In the genomic region with DNA sequence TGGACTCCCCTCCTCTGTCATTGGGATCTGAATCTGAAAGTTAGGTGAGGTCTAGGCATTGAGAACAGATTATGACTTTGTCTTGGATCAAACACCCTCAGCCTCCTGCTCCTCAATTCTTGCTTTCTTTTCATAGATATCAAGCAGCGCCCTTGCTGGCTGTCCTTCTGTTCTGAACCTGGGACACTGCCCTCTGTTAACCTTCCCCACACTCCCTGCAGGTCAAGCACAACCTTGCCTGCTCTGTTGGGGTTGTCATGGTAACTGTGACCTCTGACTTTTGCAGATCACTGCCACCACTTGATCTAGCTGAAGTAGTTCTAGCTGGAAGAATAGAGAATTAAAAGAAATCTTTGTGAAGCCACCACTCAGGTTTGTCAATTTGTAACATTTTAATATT, we compare ENCODE assay signal across 20 cellular contexts.
"Had no signal": no experiment of that assay in that cellular context is flagged by ENCODE, and none has a peak within 500 bp of the region (broad histone marks: within the 10 kb centered on the region; RNA-seq: fewer than 3 reads in every experiment).

No MANE protein-coding gene starts in this region.

- H3K36me3 Mint-ChIP-seq: activated naive CD4-positive, alpha-beta T cell treated with anti-CD3 and anti-CD28 coated beads, Interleukin-2, amount 50 U/mL, for 24 hours; immature natural killer cell; natural killer cell treated with Interleukin-12 subunit alpha and Interleukin-12 subunit beta and Interleukin-15 and Interleukin-18, amount 100 ng/mL, for 72 hours; T-cell had no signal

- H3K27ac Mint-ChIP-seq: activated CD4-positive, alpha-beta T cell treated with anti-CD3 and anti-CD28 coated beads, Interleukin-2, amount 10 ng/mL, durations not matched to agents 7 days and 5 days; activated naive CD4-positive, alpha-beta T cell treated with anti-CD3 and anti-CD28 coated beads, Interleukin-2, amount 50 U/mL, for 24 hours; activated T-cell treated with anti-CD3 and anti-CD28 coated beads, Interleukin-2, amount 50 U/mL, for 72 hours; immature natural killer cell; natural killer cell treated with Interleukin-12 subunit alpha and Interleukin-12 subunit beta and Interleukin-15 and Interleukin-18, amount 100 ng/mL, for 72 hours; T-cell had no signal

- H3K27me3 Mint-ChIP-seq: activated naive CD4-positive, alpha-beta T cell treated with anti-CD3 and anti-CD28 coated beads, Interleukin-2, amount 50 U/mL, for 24 hours; natural killer cell treated with Interleukin-12 subunit alpha and Interleukin-12 subunit beta and Interleukin-15 and Interleukin-18, amount 100 ng/mL, for 72 hours had no signal

- H3K4me1 ChIP-seq: ascending aorta, colonic mucosa, lower lobe of right lung, tibial nerve, uterus had no signal

- H3K4me3 ChIP-seq: ascending aorta, colonic mucosa, lower lobe of right lung, tibial nerve, uterus had no signal

- H3K27ac ChIP-seq: ascending aorta, colonic mucosa, lower lobe of right lung, tibial nerve, uterus had no signal

- H3K36me3 ChIP-seq: ascending aorta, colonic mucosa, lower lobe of right lung, tibial nerve, uterus had no signal

- H3K4me3 Mint-ChIP-seq: activated CD4-positive, alpha-beta T cell treated with anti-CD3 and anti-CD28 coated beads, Interleukin-2, amount 10 ng/mL, durations not matched to agents 7 days and 5 days; activated naive CD4-positive, alpha-beta T cell treated with anti-CD3 and anti-CD28 coated beads, Interleukin-2, amount 50 U/mL, for 24 hours; activated T-cell treated with anti-CD3 and anti-CD28 coated beads, Interleukin-2, amount 50 U/mL, for 72 hours; central memory CD8-positive, alpha-beta T cell; immature natural killer cell; natural killer cell treated with Interleukin-12 subunit alpha and Interleukin-12 subunit beta and Interleukin-15 and Interleukin-18, amount 100 ng/mL, for 72 hours; T-cell had no signal

- H3K4me1 Mint-ChIP-seq: activated CD4-positive, alpha-beta T cell treated with anti-CD3 and anti-CD28 coated beads, Interleukin-2, amount 10 ng/mL, durations not matched to agents 7 days and 5 days; activated naive CD4-positive, alpha-beta T cell treated with anti-CD3 and anti-CD28 coated beads, Interleukin-2, amount 50 U/mL, for 24 hours; central memory CD8-positive, alpha-beta T cell; immature natural killer cell; T-cell had no signal

- H3K9me3 ChIP-seq: ascending aorta, colonic mucosa, lower lobe of right lung, tibial nerve, uterus had no signal

- DNase-seq: activated CD4-positive, alpha-beta T cell treated with anti-CD3 and anti-CD28 coated beads, Interleukin-2, amount 10 ng/mL, durations not matched to agents 7 days and 5 days; activated CD8-positive, alpha-beta memory T cell treated with anti-CD3 and anti-CD28 coated beads for 24 hours; activated effector memory CD4-positive, alpha-beta T cell treated with anti-CD3 and anti-CD28 coated beads, Interleukin-2, amount 50 U/mL, for 16 hours; activated T-cell treated with anti-CD3 and anti-CD28 coated beads, Interleukin-2, amount 50 U/mL, for 72 hours; colonic mucosa; hypothalamus; immature natural killer cell; lower lobe of right lung; occipital lobe; stimulated activated CD4-positive, alpha-beta T cell treated with anti-CD3 and anti-CD28 coated beads, Interleukin-2, amount 100 ng/mL, for 24 hours; stimulated activated naive CD8-positive, alpha-beta T cell treated with anti-CD3 and anti-CD28 coated beads, Interleukin-15, Interleukin-2, amounts not matched to agents 100 U/mL and 50 U/mL, for 24 hours; substantia nigra; T-cell; uterus had no signal

- H3K27me3 ChIP-seq: ascending aorta, colonic mucosa, tibial nerve, uterus had no signal

- ATAC-seq: activated T-cell treated with anti-CD3 and anti-CD28 coated beads, Interleukin-2, amount 50 U/mL, for 72 hours; natural killer cell treated with Interleukin-12 subunit alpha and Interleukin-12 subunit beta and Interleukin-15 and Interleukin-18, amount 100 ng/mL, for 72 hours; stimulated activated naive CD8-positive, alpha-beta T cell treated with anti-CD3 and anti-CD28 coated beads, Interleukin-15, Interleukin-2, amounts not matched to agents 100 U/mL and 50 U/mL, for 24 hours; T-cell had no signal

- H3K9me3 Mint-ChIP-seq: activated CD4-positive, alpha-beta T cell treated with anti-CD3 and anti-CD28 coated beads, Interleukin-2, amount 10 ng/mL, durations not matched to agents 7 days and 5 days; activated naive CD4-positive, alpha-beta T cell treated with anti-CD3 and anti-CD28 coated beads, Interleukin-2, amount 50 U/mL, for 24 hours; activated T-cell treated with anti-CD3 and anti-CD28 coated beads, Interleukin-2, amount 50 U/mL, for 72 hours; central memory CD8-positive, alpha-beta T cell; immature natural killer cell; natural killer cell treated with Interleukin-12 subunit alpha and Interleukin-12 subunit beta and Interleukin-15 and Interleukin-18, amount 100 ng/mL, for 72 hours; T-cell had no signal

- FAIRE-seq: frontal cortex had no signal
